In the genomic region with DNA sequence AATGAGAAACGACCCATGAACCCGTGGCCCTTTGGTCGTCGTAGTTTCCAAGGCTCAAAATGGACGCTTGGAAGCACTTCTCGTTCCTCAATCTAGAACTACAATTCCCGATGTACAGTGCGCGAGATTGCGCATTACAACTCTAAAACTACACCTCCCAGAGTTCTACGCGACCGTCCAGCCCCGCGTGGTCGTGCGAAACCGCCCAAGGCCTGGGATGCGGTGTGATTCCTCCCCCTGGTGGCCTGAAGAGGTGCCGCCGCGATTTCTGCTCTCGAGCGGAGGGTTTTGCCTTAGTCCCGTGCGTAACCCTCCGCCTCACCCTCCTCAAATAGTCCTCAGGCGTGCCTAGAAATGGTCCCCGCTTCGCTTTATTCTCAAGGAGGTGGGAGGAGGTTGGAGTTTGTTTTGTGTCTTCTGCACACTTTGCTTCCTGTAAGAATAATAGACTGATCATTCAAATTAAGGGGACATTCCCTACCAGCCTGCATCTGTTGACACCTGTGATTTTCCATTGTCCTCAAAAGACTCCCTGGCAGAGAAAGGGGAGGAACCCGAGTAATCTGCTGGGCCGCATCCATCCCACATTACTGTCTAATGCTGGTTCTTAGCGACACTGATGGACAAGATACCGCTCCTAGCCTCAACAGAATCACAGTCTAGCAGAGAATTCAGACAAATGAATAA, we compare ENCODE assay signal across 1 cellular context.
TF ChIP-seq lines count a peak whose summit lies in the region.

No MANE protein-coding gene starts in this region.

TF ChIP-seq in K562, 482 proteins besides CTCF, POLR2A, EP300 and RAD21 (continued from another document and continues in another):
- TF ChIP-seq, protein P1, sequence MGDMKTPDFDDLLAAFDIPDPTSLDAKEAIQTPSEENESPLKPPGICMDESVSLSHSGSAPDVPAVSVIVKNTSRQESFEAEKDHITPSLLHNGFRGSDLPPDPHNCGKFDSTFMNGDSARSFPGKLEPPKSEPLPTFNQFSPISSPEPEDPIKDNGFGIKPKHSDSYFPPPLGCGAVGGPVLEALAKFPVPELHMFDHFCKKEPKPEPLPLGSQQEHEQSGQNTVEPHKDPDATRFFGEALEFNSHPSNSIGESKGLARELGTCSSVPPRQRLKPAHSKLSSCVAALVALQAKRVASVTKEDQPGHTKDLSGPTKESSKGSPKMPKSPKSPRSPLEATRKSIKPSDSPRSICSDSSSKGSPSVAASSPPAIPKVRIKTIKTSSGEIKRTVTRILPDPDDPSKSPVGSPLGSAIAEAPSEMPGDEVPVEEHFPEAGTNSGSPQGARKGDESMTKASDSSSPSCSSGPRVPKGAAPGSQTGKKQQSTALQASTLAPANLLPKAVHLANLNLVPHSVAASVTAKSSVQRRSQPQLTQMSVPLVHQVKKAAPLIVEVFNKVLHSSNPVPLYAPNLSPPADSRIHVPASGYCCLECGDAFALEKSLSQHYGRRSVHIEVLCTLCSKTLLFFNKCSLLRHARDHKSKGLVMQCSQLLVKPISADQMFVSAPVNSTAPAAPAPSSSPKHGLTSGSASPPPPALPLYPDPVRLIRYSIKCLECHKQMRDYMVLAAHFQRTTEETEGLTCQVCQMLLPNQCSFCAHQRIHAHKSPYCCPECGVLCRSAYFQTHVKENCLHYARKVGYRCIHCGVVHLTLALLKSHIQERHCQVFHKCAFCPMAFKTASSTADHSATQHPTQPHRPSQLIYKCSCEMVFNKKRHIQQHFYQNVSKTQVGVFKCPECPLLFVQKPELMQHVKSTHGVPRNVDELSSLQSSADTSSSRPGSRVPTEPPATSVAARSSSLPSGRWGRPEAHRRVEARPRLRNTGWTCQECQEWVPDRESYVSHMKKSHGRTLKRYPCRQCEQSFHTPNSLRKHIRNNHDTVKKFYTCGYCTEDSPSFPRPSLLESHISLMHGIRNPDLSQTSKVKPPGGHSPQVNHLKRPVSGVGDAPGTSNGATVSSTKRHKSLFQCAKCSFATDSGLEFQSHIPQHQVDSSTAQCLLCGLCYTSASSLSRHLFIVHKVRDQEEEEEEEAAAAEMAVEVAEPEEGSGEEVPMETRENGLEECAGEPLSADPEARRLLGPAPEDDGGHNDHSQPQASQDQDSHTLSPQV (IDR thresholded peaks at IDR 0.05) = peak; percentile 99
- TF ChIP-seq SIN3A (IDR thresholded peaks at IDR 0.05; ENCODE audit: borderline replicate concordance in 2 of 2, control insufficient read depth in 1 of 2, low read depth in 2 of 2, low read length in 2 of 2) (peak; percentile 65 to 78; a peak in 1 of 4 replicates), BRD4 (IDR thresholded peaks at IDR 0.05) (peak; percentile 38; the same call in 1 of the 2 replicates), ZNF41 (CRISPR knock-in tag; conservative IDR thresholded peaks at IDR 0.05) (no peak; the same call in 1 of the 2 replicates), SMAD4 (CRISPR knock-in tag; conservative IDR thresholded peaks at IDR 0.05) (peak; percentile 89), RCOR1 (IDR thresholded peaks at IDR 0.05; ENCODE audit: borderline replicate concordance in 1 of 2, low read depth in 2 of 2, low read length in 2 of 2) (peak; percentile 82 to 90), SMARCC2 (IDR thresholded peaks at IDR 0.05; ENCODE audit: low read depth) (peak; percentile 65; the same call in 1 of the 2 replicates), SRF (CRISPR knock-in tag; IDR thresholded peaks at IDR 0.05) (no peak; a peak in 1 of 4 replicates), DMBX1 (CRISPR knock-in tag; IDR thresholded peaks at IDR 0.05; ENCODE audit: borderline replicate concordance) (peak; percentile 94), CAMTA2 (CRISPR knock-in tag; conservative IDR thresholded peaks at IDR 0.05) (no peak), HCFC1 (IDR thresholded peaks at IDR 0.05; ENCODE audit: low read depth, low read length) (peak; percentile 100), ASH1L (IDR thresholded peaks at IDR 0.05; ENCODE audit: borderline replicate concordance, low read depth, partially characterized antibody) (peak; percentile 87), MEF2D (tag; conservative IDR thresholded peaks at IDR 0.05; ENCODE audit: low read depth) (peak; percentile 77), MECOM (CRISPR knock-in tag; IDR thresholded peaks at IDR 0.05) (peak; percentile 92), HDAC8 (tag; IDR thresholded peaks at IDR 0.05) (peak; percentile 80; the same call in 1 of the 2 replicates), L3MBTL2 (IDR thresholded peaks at IDR 0.05) (peak; percentile 91), XRCC5 (IDR thresholded peaks at IDR 0.05; ENCODE audit: low read depth, low read length) (peak; percentile 100)
- TF ChIP-seq, protein P2, sequence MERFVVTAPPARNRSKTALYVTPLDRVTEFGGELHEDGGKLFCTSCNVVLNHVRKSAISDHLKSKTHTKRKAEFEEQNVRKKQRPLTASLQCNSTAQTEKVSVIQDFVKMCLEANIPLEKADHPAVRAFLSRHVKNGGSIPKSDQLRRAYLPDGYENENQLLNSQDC (CRISPR knock-in tag; IDR thresholded peaks at IDR 0.05) = peak; percentile 95; the same call in 1 of the 2 replicates
- TF ChIP-seq, protein P3, sequence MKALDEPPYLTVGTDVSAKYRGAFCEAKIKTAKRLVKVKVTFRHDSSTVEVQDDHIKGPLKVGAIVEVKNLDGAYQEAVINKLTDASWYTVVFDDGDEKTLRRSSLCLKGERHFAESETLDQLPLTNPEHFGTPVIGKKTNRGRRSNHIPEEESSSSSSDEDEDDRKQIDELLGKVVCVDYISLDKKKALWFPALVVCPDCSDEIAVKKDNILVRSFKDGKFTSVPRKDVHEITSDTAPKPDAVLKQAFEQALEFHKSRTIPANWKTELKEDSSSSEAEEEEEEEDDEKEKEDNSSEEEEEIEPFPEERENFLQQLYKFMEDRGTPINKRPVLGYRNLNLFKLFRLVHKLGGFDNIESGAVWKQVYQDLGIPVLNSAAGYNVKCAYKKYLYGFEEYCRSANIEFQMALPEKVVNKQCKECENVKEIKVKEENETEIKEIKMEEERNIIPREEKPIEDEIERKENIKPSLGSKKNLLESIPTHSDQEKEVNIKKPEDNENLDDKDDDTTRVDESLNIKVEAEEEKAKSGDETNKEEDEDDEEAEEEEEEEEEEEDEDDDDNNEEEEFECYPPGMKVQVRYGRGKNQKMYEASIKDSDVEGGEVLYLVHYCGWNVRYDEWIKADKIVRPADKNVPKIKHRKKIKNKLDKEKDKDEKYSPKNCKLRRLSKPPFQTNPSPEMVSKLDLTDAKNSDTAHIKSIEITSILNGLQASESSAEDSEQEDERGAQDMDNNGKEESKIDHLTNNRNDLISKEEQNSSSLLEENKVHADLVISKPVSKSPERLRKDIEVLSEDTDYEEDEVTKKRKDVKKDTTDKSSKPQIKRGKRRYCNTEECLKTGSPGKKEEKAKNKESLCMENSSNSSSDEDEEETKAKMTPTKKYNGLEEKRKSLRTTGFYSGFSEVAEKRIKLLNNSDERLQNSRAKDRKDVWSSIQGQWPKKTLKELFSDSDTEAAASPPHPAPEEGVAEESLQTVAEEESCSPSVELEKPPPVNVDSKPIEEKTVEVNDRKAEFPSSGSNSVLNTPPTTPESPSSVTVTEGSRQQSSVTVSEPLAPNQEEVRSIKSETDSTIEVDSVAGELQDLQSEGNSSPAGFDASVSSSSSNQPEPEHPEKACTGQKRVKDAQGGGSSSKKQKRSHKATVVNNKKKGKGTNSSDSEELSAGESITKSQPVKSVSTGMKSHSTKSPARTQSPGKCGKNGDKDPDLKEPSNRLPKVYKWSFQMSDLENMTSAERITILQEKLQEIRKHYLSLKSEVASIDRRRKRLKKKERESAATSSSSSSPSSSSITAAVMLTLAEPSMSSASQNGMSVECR (CRISPR knock-in tag; IDR thresholded peaks at IDR 0.05) = peak; percentile 97
- TF ChIP-seq, protein P4, sequence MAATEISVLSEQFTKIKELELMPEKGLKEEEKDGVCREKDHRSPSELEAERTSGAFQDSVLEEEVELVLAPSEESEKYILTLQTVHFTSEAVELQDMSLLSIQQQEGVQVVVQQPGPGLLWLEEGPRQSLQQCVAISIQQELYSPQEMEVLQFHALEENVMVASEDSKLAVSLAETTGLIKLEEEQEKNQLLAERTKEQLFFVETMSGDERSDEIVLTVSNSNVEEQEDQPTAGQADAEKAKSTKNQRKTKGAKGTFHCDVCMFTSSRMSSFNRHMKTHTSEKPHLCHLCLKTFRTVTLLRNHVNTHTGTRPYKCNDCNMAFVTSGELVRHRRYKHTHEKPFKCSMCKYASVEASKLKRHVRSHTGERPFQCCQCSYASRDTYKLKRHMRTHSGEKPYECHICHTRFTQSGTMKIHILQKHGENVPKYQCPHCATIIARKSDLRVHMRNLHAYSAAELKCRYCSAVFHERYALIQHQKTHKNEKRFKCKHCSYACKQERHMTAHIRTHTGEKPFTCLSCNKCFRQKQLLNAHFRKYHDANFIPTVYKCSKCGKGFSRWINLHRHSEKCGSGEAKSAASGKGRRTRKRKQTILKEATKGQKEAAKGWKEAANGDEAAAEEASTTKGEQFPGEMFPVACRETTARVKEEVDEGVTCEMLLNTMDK (IDR thresholded peaks at IDR 0.05; ENCODE audit: borderline replicate concordance, insufficient read depth, low read depth, low read length, poor library complexity, severe bottlenecking) = peak; percentile 92
- TF ChIP-seq, protein P5, sequence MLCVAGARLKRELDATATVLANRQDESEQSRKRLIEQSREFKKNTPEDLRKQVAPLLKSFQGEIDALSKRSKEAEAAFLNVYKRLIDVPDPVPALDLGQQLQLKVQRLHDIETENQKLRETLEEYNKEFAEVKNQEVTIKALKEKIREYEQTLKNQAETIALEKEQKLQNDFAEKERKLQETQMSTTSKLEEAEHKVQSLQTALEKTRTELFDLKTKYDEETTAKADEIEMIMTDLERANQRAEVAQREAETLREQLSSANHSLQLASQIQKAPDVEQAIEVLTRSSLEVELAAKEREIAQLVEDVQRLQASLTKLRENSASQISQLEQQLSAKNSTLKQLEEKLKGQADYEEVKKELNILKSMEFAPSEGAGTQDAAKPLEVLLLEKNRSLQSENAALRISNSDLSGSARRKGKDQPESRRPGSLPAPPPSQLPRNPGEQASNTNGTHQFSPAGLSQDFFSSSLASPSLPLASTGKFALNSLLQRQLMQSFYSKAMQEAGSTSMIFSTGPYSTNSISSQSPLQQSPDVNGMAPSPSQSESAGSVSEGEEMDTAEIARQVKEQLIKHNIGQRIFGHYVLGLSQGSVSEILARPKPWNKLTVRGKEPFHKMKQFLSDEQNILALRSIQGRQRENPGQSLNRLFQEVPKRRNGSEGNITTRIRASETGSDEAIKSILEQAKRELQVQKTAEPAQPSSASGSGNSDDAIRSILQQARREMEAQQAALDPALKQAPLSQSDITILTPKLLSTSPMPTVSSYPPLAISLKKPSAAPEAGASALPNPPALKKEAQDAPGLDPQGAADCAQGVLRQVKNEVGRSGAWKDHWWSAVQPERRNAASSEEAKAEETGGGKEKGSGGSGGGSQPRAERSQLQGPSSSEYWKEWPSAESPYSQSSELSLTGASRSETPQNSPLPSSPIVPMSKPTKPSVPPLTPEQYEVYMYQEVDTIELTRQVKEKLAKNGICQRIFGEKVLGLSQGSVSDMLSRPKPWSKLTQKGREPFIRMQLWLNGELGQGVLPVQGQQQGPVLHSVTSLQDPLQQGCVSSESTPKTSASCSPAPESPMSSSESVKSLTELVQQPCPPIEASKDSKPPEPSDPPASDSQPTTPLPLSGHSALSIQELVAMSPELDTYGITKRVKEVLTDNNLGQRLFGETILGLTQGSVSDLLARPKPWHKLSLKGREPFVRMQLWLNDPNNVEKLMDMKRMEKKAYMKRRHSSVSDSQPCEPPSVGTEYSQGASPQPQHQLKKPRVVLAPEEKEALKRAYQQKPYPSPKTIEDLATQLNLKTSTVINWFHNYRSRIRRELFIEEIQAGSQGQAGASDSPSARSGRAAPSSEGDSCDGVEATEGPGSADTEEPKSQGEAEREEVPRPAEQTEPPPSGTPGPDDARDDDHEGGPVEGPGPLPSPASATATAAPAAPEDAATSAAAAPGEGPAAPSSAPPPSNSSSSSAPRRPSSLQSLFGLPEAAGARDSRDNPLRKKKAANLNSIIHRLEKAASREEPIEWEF (CRISPR knock-in tag; IDR thresholded peaks at IDR 0.05) = peak; percentile 85; the same call in 1 of the 2 replicates
- TF ChIP-seq, protein P6, sequence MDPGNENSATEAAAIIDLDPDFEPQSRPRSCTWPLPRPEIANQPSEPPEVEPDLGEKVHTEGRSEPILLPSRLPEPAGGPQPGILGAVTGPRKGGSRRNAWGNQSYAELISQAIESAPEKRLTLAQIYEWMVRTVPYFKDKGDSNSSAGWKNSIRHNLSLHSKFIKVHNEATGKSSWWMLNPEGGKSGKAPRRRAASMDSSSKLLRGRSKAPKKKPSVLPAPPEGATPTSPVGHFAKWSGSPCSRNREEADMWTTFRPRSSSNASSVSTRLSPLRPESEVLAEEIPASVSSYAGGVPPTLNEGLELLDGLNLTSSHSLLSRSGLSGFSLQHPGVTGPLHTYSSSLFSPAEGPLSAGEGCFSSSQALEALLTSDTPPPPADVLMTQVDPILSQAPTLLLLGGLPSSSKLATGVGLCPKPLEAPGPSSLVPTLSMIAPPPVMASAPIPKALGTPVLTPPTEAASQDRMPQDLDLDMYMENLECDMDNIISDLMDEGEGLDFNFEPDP (CRISPR knock-in tag; IDR thresholded peaks at IDR 0.05) = no peak
- TF ChIP-seq, protein P7, sequence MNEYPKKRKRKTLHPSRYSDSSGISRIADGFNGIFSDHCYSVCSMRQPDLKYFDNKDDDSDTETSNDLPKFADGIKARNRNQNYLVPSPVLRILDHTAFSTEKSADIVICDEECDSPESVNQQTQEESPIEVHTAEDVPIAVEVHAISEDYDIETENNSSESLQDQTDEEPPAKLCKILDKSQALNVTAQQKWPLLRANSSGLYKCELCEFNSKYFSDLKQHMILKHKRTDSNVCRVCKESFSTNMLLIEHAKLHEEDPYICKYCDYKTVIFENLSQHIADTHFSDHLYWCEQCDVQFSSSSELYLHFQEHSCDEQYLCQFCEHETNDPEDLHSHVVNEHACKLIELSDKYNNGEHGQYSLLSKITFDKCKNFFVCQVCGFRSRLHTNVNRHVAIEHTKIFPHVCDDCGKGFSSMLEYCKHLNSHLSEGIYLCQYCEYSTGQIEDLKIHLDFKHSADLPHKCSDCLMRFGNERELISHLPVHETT (CRISPR knock-in tag; conservative IDR thresholded peaks at IDR 0.05 in 1 of 2, IDR thresholded peaks at IDR 0.05 in 1 of 2) = peak in 1 of 2 experiments; percentile 96; a peak in 2 of 4 replicates
- TF ChIP-seq, protein P8, sequence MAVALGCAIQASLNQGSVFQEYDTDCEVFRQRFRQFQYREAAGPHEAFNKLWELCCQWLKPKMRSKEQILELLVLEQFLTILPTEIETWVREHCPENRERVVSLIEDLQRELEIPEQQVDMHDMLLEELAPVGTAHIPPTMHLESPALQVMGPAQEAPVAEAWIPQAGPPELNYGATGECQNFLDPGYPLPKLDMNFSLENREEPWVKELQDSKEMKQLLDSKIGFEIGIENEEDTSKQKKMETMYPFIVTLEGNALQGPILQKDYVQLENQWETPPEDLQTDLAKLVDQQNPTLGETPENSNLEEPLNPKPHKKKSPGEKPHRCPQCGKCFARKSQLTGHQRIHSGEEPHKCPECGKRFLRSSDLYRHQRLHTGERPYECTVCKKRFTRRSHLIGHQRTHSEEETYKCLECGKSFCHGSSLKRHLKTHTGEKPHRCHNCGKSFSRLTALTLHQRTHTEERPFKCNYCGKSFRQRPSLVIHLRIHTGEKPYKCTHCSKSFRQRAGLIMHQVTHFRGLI (CRISPR knock-in tag; IDR thresholded peaks at IDR 0.05) = no peak
- TF ChIP-seq, protein P9, sequence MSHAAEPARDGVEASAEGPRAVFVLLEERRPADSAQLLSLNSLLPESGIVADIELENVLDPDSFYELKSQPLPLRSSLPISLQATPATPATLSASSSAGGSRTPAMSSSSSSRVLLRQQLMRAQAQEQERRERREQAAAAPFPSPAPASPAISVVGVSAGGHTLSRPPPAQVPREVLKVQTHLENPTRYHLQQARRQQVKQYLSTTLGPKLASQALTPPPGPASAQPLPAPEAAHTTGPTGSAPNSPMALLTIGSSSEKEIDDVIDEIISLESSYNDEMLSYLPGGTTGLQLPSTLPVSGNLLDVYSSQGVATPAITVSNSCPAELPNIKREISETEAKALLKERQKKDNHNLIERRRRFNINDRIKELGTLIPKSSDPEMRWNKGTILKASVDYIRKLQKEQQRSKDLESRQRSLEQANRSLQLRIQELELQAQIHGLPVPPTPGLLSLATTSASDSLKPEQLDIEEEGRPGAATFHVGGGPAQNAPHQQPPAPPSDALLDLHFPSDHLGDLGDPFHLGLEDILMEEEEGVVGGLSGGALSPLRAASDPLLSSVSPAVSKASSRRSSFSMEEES (CRISPR knock-in tag; IDR thresholded peaks at IDR 0.05) = no peak; the same call in 1 of the 2 replicates
